In the genomic region with DNA sequence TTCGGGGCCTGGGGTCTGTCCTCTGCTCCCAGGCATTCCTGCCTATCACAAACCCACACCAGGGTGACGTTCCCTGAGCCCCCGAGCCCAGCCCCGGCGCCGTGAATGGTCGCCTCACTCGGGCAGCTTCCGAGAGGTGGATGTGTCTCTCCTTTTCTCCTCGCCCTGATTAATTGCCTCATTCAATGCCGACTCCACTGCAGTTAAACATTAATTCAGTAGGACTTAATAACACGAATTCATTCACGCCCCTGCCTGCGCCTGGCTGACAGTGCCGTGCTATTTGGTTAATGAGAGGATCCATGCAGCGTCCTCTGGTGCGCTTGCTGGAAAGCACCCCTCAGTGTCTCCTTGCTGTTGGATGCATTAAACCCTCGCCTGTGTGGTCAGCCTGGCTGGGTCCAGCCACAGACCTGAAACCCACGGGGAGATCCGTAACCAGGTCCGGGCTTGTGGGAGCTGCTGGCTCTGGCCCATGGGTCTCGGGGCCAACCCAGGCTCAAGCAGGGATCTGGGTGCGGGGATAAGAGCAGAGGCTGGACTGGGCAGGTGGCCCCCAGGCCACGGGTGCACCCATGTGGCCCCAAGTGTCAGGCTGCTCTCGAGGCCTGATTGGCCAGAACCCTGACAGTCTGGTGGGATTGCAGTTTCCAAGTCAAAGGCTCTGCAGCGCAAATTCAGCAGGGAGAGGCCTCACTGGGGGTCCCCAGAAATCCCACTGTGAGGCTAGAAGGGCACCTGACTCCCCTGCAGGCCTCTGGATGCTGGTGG, we compare ENCODE assay signal across 23 cellular contexts. TPM values are rescaled to one million over a fixed set of nuclear protein-coding genes. Genes with fewer than 3 reads are reported as not detected.
DNase-seq lines count a peak whose midpoint lies in the region; ATAC-seq and TF ChIP-seq lines count a peak whose summit lies in the region.
"Had no signal": no experiment of that assay in that cellular context is flagged by ENCODE, and none has a peak within 500 bp of the region (broad histone marks: within the 10 kb centered on the region; RNA-seq: fewer than 3 reads in every experiment).

No MANE protein-coding gene starts in this region.

- H3K4me2 ChIP-seq in IMR-90 (ENCODE audit: low read depth, low read length) (no peak overlapping the region), neural cell (ENCODE audit: low read length) (no peak overlapping the region)
- H3K4me2 ChIP-seq: KMS-11 had no signal

- no peak for TF ChIP-seq CTCF in IMR-90 (conservative IDR thresholded peaks at IDR 0.05; ENCODE audit: low read depth, low read length)
- peak in 1 of 7 experiments; percentile 6 for TF ChIP-seq CTCF in body of pancreas (IDR thresholded peaks at IDR 0.05)
- no peak for TF ChIP-seq CTCF in neural cell (IDR thresholded peaks at IDR 0.05; ENCODE audit: poor library complexity, severe bottlenecking)
- no peak for TF ChIP-seq CTCF in type B pancreatic cell (conservative IDR thresholded peaks at IDR 0.05)
- no peak for TF ChIP-seq CTCF in GM13976 (IDR thresholded peaks at IDR 0.05; ENCODE audit: borderline replicate concordance, control extremely low read depth, extremely low read depth, insufficient read depth, missing control alignments)

- dilution Hi-C loops in IMR-90 (cut with HindIII; ENCODE audit: low sequenced_read_pairs, unreplicated experiment), result no loop called here

- in situ Hi-C loops in IMR-90 (cut with MboI; ENCODE audit: low sequenced_read_pairs) (no loop called here), GM13976 (cut with MboI; ENCODE audit: low sequenced_read_pairs, unreplicated experiment) (no loop called here)

- no peaks in the 10 kb centered on the region for H3K4me1 ChIP-seq in IMR-90 (ENCODE audit: control insufficient read depth, insufficient read depth, low read length)
- peaks cover 13% of the 10 kb centered on the region for H3K4me1 ChIP-seq in body of pancreas
- H3K4me1 ChIP-seq: BE2C had no signal

- no peaks in the 10 kb centered on the region for H3K79me2 ChIP-seq in neural cell (replicated peaks; ENCODE audit: insufficient read depth, low read length)

- H3K36me3 Mint-ChIP-seq in type B pancreatic cell, result peaks cover 6% of the 10 kb centered on the region

- TF ChIP-seq RAD21 in IMR-90 (IDR thresholded peaks at IDR 0.05; ENCODE audit: low read length) (no peak), neural cell (conservative IDR thresholded peaks at IDR 0.05) (no peak)

- no peak overlapping the region for H2BK20ac ChIP-seq in IMR-90 (ENCODE audit: low read depth, low read length)

- no peak overlapping the region for H3K27ac ChIP-seq in IMR-90 (ENCODE audit: insufficient read depth, low read length)
- no peak overlapping the region for H3K27ac ChIP-seq in body of pancreas
- H3K27ac ChIP-seq in neural cell (ENCODE audit: low read length), result peak overlapping the region; percentile 95
- H3K27ac ChIP-seq: HL-60, KMS-11, SK-N-MC had no signal

- H3K9ac ChIP-seq in IMR-90 (ENCODE audit: low read depth, low read length), result no peak overlapping the region
- peak overlapping the region; percentile 42 for H3K9ac ChIP-seq in neural cell (ENCODE audit: low read length)
- H3K9ac ChIP-seq: KMS-11 had no signal

- H4K20me1 ChIP-seq in IMR-90 (ENCODE audit: insufficient read depth, low read length), result peaks cover 12% of the 10 kb centered on the region
- H4K20me1 ChIP-seq in neural cell (ENCODE audit: insufficient read depth), result no peaks in the 10 kb centered on the region

- CTCF ChIA-PET in IMR-90 (lab: Yijun Ruan, JAX), result no interaction called here

- peak overlapping the region; percentile 42 for H2AK9ac ChIP-seq in IMR-90 (replicated peaks; ENCODE audit: low read depth, low read length, poor library complexity)

- H3K56ac ChIP-seq in IMR-90 (ENCODE audit: extremely low read depth, insufficient read depth, low read length), result no peak overlapping the region

- H2AFZ ChIP-seq in IMR-90 (replicated peaks; ENCODE audit: low read length, poor library complexity), result no peak overlapping the region
- H2AFZ ChIP-seq in neural cell (ENCODE audit: low read depth, low read length), result no peak overlapping the region

- no peaks in the 10 kb centered on the region for H3F3A ChIP-seq in neural cell (ENCODE audit: insufficient read depth, low read length, poor library complexity, severe bottlenecking)

- POLR2A ChIA-PET in IMR-90 (lab: Charles Lee; ENCODE audit: unreplicated experiment), result no interaction called here

- WGBS in IMR-90 (ENCODE audit: extremely low coverage in 2 of 2, insufficient read length in 1 of 2), 2 experiments, result 97% methylated on average over 19 of the region's 26 CpGs; no CpG with 5 or more reads in 1 of the 2 experiments
- 55 to 69% methylated on average over 18 to 26 of the region's 26 CpGs for WGBS in body of pancreas, 2 donors

- no peaks in the 10 kb centered on the region for H3K9me3 ChIP-seq in IMR-90 (ENCODE audit: control insufficient read depth, insufficient read depth, low read length)
- H3K9me3 ChIP-seq in body of pancreas, result no peaks in the 10 kb centered on the region
- no peaks in the 10 kb centered on the region for H3K9me3 ChIP-seq in neural cell (ENCODE audit: low read length)
- H3K9me3 ChIP-seq: BE2C had no signal

- intact Hi-C loops in IMR-90 (cut with micrococcal nuclease) (no loop called here), body of pancreas (cut with DNase I) (no loop called here)

- H3K27me3 Mint-ChIP-seq in type B pancreatic cell, result peaks cover 16% of the 10 kb centered on the region
- H3K27me3 Mint-ChIP-seq: CD4-positive, alpha-beta T cell had no signal

- H3K79me1 ChIP-seq in IMR-90 (ENCODE audit: low read depth in 1 of 2, low read length in 2 of 2), result peaks cover 0 to 3% of the 10 kb centered on the region in 2 experiments; a peak in 1 of 4 replicates

- H3K4me1 Mint-ChIP-seq in type B pancreatic cell (ENCODE audit: unreplicated experiment), result peaks cover 10% of the 10 kb centered on the region

- H2AK5ac ChIP-seq in IMR-90 (ENCODE audit: low read depth, low read length), result no peak overlapping the region

- no peaks in the 10 kb centered on the region for H3K9me2 ChIP-seq in neural cell (ENCODE audit: insufficient read depth, low read length)

- H3K27me3 ChIP-seq in IMR-90 (ENCODE audit: control insufficient read depth, insufficient read depth, low read length), result no peaks in the 10 kb centered on the region
- H3K27me3 ChIP-seq in body of pancreas, result no peaks in the 10 kb centered on the region
- H3K27me3 ChIP-seq in neural cell (ENCODE audit: insufficient read depth, low read depth, low read length), result no peaks in the 10 kb centered on the region
- H3K27me3 ChIP-seq: BE2C had no signal

- TF ChIP-seq EP300 in neural cell (conservative IDR thresholded peaks at IDR 0.05; ENCODE audit: poor library complexity, severe bottlenecking), result no peak

- no peak overlapping the region for H2BK5ac ChIP-seq in IMR-90 (ENCODE audit: low read depth, low read length, poor library complexity, severe bottlenecking)

- H3K4ac ChIP-seq in IMR-90 (ENCODE audit: low read depth, low read length), result no peak overlapping the region

- peak overlapping the region; percentile 15 for H3K27ac Mint-ChIP-seq in type B pancreatic cell
- H3K27ac Mint-ChIP-seq: CD4-positive, alpha-beta T cell; HFFc6 had no signal

- H3K4me3 ChIP-seq in IMR-90 (ENCODE audit: insufficient read depth, low read depth, low read length), result no peak overlapping the region
- no peak overlapping the region for H3K4me3 ChIP-seq in body of pancreas
- no peak overlapping the region for H3K4me3 ChIP-seq in neural cell (ENCODE audit: low read length)
- H3K4me3 ChIP-seq: SK-N-MC had no signal

- no peak overlapping the region for H2BK120ac ChIP-seq in IMR-90 (ENCODE audit: low read depth, low read length)

- H3K23ac ChIP-seq in IMR-90 (ENCODE audit: low read depth, low read length), result no peak overlapping the region

- no peak overlapping the region for H4K8ac ChIP-seq in IMR-90 (ENCODE audit: low read depth in 2 of 2, low read length in 2 of 2)

- no peak overlapping the region for H3K18ac ChIP-seq in IMR-90 (ENCODE audit: low read depth, low read length)

- H2BK15ac ChIP-seq in IMR-90 (ENCODE audit: low read depth, low read length), result no peak overlapping the region

- H3K14ac ChIP-seq in IMR-90 (replicated peaks; ENCODE audit: low read depth, low read length), result no peak overlapping the region

- no TSS peak for BruUV-seq in IMR-90 (replicated peaks; lab: Mats Ljungman, UMichigan)

- no peak overlapping the region for H4K91ac ChIP-seq in IMR-90 (ENCODE audit: insufficient read depth, low read depth, low read length)

- H3K9me1 ChIP-seq in IMR-90 (ENCODE audit: insufficient read depth, low read length), result peaks cover 5% of the 10 kb centered on the region; the same call in 1 of the 2 replicates

- peak overlapping the region; percentile 58 for H3K4me3 Mint-ChIP-seq in type B pancreatic cell
- H3K4me3 Mint-ChIP-seq: CD4-positive, alpha-beta T cell; HFFc6 had no signal

- ATAC-seq in IMR-90 (ENCODE audit: low read depth), result no peak
- peak; percentile 42 for ATAC-seq in body of pancreas
- ATAC-seq in stimulated activated naive CD8-positive, alpha-beta T cell treated with anti-CD3 and anti-CD28 coated beads, Interleukin-15, Interleukin-2, amounts not matched to agents 100 U/mL and 50 U/mL, for 24 hours, result no peak
- ATAC-seq: HepG2 had no signal

- H3K36me3 ChIP-seq in IMR-90 (ENCODE audit: control insufficient read depth, insufficient read depth, low read length) (peaks cover 5% of the 10 kb centered on the region), body of pancreas (replicated peaks in 1 of 2; ENCODE audit: insufficient read depth in 1 of 2, low read depth in 2 of 2) (no peaks in the 10 kb centered on the region), neural cell (ENCODE audit: insufficient read depth, low read length) (no peaks in the 10 kb centered on the region)
- H3K36me3 ChIP-seq: BE2C had no signal

- DNase-seq in IMR-90 (no peak), body of pancreas (peak in 2 of 4 donors; percentile 28 to 31), type B pancreatic cell (ENCODE audit: extremely low spot score, unreplicated experiment) (no peak), COLO668 (lab: John Stamatoyannopoulos, UW; ENCODE audit: unreplicated experiment) (no peak), GM13976 (ENCODE audit: low spot score) (no peak)
- no peak for DNase-seq in stimulated activated naive CD8-positive, alpha-beta T cell treated with anti-CD3 and anti-CD28 coated beads, Interleukin-15, Interleukin-2, amounts not matched to agents 100 U/mL and 50 U/mL, for 24 hours
- DNase-seq: BE2C; Calu3; CD4-positive, alpha-beta T cell; DMS153; HFFc6; MV-4-11; NCI-H1105 treated with DMSO at 0.1 percent for 48 hours; NCI-H2029 treated with DMSO at 0.1 percent for 48 hours; NCI-H524 treated with DMSO at 0.1 percent for 48 hours; RPMI8226; SHP77 treated with DMSO at 0.1 percent for 48 hours; SW 1271 had no signal

- H3K9me3 Mint-ChIP-seq in type B pancreatic cell, result no peaks in the 10 kb centered on the region
- H3K9me3 Mint-ChIP-seq: CD4-positive, alpha-beta T cell; HFFc6 had no signal

- H4K5ac ChIP-seq in IMR-90 (ENCODE audit: low read depth, low read length), result no peak overlapping the region

- TF ChIP-seq POLR2A in IMR-90 (IDR thresholded peaks at IDR 0.05; ENCODE audit: low read depth, low read length), result no peak
- no peak for TF ChIP-seq POLR2A in body of pancreas (IDR thresholded peaks at IDR 0.05)

RNA-seq across cellular contexts. Expression of a gene that starts 55.4 kb away (rescaled TPM):
- total RNA-seq in IMR-90 (2012; rRNA removed) (0.36 and 0.83 TPM in 2 replicates), body of pancreas (10 to 100 TPM; 29.8 to 50.1 TPM), type B pancreatic cell (ENCODE audit: low replicate concordance) (108 TPM in 2 replicates)
- polyA plus RNA-seq in IMR-90 (2012; rRNA removed) (10.8 and 12.9 TPM in 2 replicates), neural cell (11.9 and 37.0 TPM in 2 replicates)
- polyA plus RNA-seq in IMR-90 (2012; cell fraction: cytosol; rRNA removed), result 9.9 and 14.5 TPM in 2 replicates
- 30.2 and 71.7 TPM in 2 replicates for polyA plus RNA-seq in IMR-90 (2012; cell fraction: nucleus; rRNA removed; ENCODE audit: low replicate concordance)
- polyA minus RNA-seq in neural cell, result 19.3 and 23.6 TPM in 2 replicates

Comparison
In these comparisons a context has a peak if more than half of its experiments do, and no peak if none do; other contexts are left out.
1. RNA of a gene that starts 55.4 kb away (total RNA-seq): 108 TPM in type B pancreatic cell and 29.8 to 50.1 TPM in body of pancreas; 0.36 to 0.83 TPM in IMR-90; every median in the first group is over 10 times any median in the second.